30 cellular contexts compared by ENCODE assay signal in genomic region chr15:29094711-29095110, GRCh38.
A peak's percentile ranks its signal among the peaks of the same experiment; 100 is the strongest.
DNase-seq lines count a peak whose midpoint lies in the region; ATAC-seq and TF ChIP-seq lines count a peak whose summit lies in the region.
"Had no signal": no experiment of that assay in that cellular context is flagged by ENCODE, and none has a peak within 500 bp of the region (broad histone marks: within the 10 kb centered on the region; RNA-seq: fewer than 3 reads in every experiment).

No MANE protein-coding gene starts in this region.

- in situ Hi-C loops in SK-MEL-5 (cut with HindIII; ENCODE audit: low pct_unique_long_range_greater_than_20kb, low sequenced_read_pairs): no loop called here

- H3K27ac Mint-ChIP-seq in natural killer cell: peak overlapping the region in 1 of 2 donors; percentile 24
- H3K27ac Mint-ChIP-seq: activated CD4-positive, alpha-beta T cell treated with anti-CD3 and anti-CD28 coated beads for 36 hours had no signal

- no peaks in the 10 kb centered on the region for H3K9me3 ChIP-seq in Peyer's patch
- H3K9me3 ChIP-seq: adrenal gland, sigmoid colon, thoracic aorta had no signal

- H3K4me3 Mint-ChIP-seq in natural killer cell: no peak overlapping the region
- H3K4me3 Mint-ChIP-seq: activated CD4-positive, alpha-beta T cell treated with anti-CD3 and anti-CD28 coated beads for 36 hours; CD4-positive, alpha-beta memory T cell; naive thymus-derived CD8-positive, alpha-beta T cell; stimulated activated naive CD8-positive, alpha-beta T cell treated with anti-CD3 and anti-CD28 coated beads, Interleukin-15, amount 100 ng/mL, for 72 hours had no signal

- no peak for TF ChIP-seq POLR2A in Peyer's patch (IDR thresholded peaks at IDR 0.05)

- intact Hi-C loops in natural killer cell (cut with micrococcal nuclease): loop anchor here (5.0 kb wide), 1 partner anchor 62 kb away; no protein-coding TSS in a partner anchor

- H3K4me3 ChIP-seq in Peyer's patch: no peak overlapping the region
- H3K4me3 ChIP-seq: adrenal gland, lung, sigmoid colon, thoracic aorta had no signal

- no peaks in the 10 kb centered on the region for H3K9me3 Mint-ChIP-seq in natural killer cell
- H3K9me3 Mint-ChIP-seq: naive thymus-derived CD8-positive, alpha-beta T cell; stimulated activated naive CD8-positive, alpha-beta T cell treated with anti-CD3 and anti-CD28 coated beads, Interleukin-15, amount 100 ng/mL, for 72 hours had no signal

- H3K4me1 ChIP-seq in foreskin keratinocyte (peaks cover 6% of the 10 kb centered on the region), Peyer's patch (no peaks in the 10 kb centered on the region)
- H3K4me1 ChIP-seq: adrenal gland, sigmoid colon had no signal

- no peaks in the 10 kb centered on the region for H3K27me3 ChIP-seq in foreskin keratinocyte
- H3K27me3 ChIP-seq in Peyer's patch: no peaks in the 10 kb centered on the region
- H3K27me3 ChIP-seq: adrenal gland had no signal

- TF ChIP-seq CTCF in foreskin keratinocyte (conservative IDR thresholded peaks at IDR 0.05): no peak
- no peak for TF ChIP-seq CTCF in Peyer's patch (IDR thresholded peaks at IDR 0.05)
- no peak for TF ChIP-seq CTCF in natural killer cell (IDR thresholded peaks at IDR 0.05)

- no peaks in the 10 kb centered on the region for H3K27me3 Mint-ChIP-seq in natural killer cell (ENCODE audit: low read depth in 2 of 2)
- H3K27me3 Mint-ChIP-seq: activated CD4-positive, alpha-beta T cell treated with anti-CD3 and anti-CD28 coated beads for 36 hours; CD4-positive, alpha-beta memory T cell; naive thymus-derived CD8-positive, alpha-beta T cell; stimulated activated naive CD8-positive, alpha-beta T cell treated with anti-CD3 and anti-CD28 coated beads, Interleukin-15, amount 100 ng/mL, for 72 hours had no signal

- H3K4me1 Mint-ChIP-seq in natural killer cell: peaks cover 15 to 19% of the 10 kb centered on the region in 2 donors

- H3K36me3 ChIP-seq in Peyer's patch: no peaks in the 10 kb centered on the region
- H3K36me3 ChIP-seq: adrenal gland, sigmoid colon, thoracic aorta had no signal

- H3K27ac ChIP-seq in foreskin keratinocyte (no peak overlapping the region), Peyer's patch (no peak overlapping the region)
- H3K27ac ChIP-seq: adrenal gland, KMS-11, sigmoid colon, thoracic aorta had no signal

- H3K36me3 Mint-ChIP-seq in natural killer cell: no peaks in the 10 kb centered on the region

- ATAC-seq in foreskin keratinocyte (peak; percentile 41), natural killer cell (no peak)
- ATAC-seq: activated CD4-positive, alpha-beta T cell treated with anti-CD3 and anti-CD28 coated beads for 36 hours; HCT116; left cardiac atrium; naive thymus-derived CD8-positive, alpha-beta T cell; Panc1; stimulated activated naive CD8-positive, alpha-beta T cell treated with anti-CD3 and anti-CD28 coated beads, Interleukin-15, amount 100 ng/mL, for 72 hours had no signal

- DNase-seq in NCI-H2171 treated with DMSO at 0.1 percent for 48 hours (lab: John Stamatoyannopoulos, UW): peak; percentile 62
- no peak for DNase-seq in NCI-H2171 (lab: John Stamatoyannopoulos, UW)
- DNase-seq in NCI-H1105 (lab: John Stamatoyannopoulos, UW): peak; percentile 22
- peak; percentile 57 for DNase-seq in SK-MEL-5 (ENCODE audit: low read depth, low spot score)
- DNase-seq in foreskin keratinocyte: peak; percentile 11 to 29
- no peak for DNase-seq in Peyer's patch
- DNase-seq in natural killer cell: no peak
- DNase-seq in hypothalamus (lab: John Stamatoyannopoulos, UW): no peak
- DNase-seq: activated CD4-positive, alpha-beta T cell treated with anti-CD3 and anti-CD28 coated beads for 36 hours; adrenal gland; AML-193; CD4-positive, alpha-beta memory T cell; hippocampal formation; left cardiac atrium; MM.1S; NCI-H1436 treated with DMSO at 0.1 percent for 48 hours; NCI-H2107; NCI-H524 treated with DMSO at 0.1 percent for 48 hours; SIG-M5; stimulated activated CD4-positive, alpha-beta T cell treated with anti-CD3 and anti-CD28 coated beads, Interleukin-12 subunit alpha, Interleukin-12 subunit beta, amount 100 ng/mL, for 4 hours; stimulated activated CD4-positive, alpha-beta T cell treated with anti-CD3 and anti-CD28 coated beads, Interleukin-2, amount 100 ng/mL, for 48 hours; stimulated activated naive CD8-positive, alpha-beta T cell treated with anti-CD3 and anti-CD28 coated beads, Interleukin-15, amount 100 ng/mL, for 72 hours; SW 1271 had no signal

Comparison
In these comparisons a context has a peak if more than half of its experiments do, and no peak if none do; other contexts are left out.
1. DNase-seq: peak in NCI-H2171 treated with DMSO at 0.1 percent for 48 hours (single experiment), NCI-H1105 (single experiment), SK-MEL-5 (single experiment) and foreskin keratinocyte (2 of 2); none in NCI-H2171 (single experiment), Peyer's patch (0 of 3), natural killer cell (single experiment) and hypothalamus (0 of 51).